Comparison of ENCODE assay signal across 20 cellular contexts in genomic region chr4:94504545-94504944, GRCh38. TPM values are rescaled to one million over a fixed set of nuclear protein-coding genes. Genes with fewer than 3 reads are reported as not detected.
DNase-seq lines count a peak whose midpoint lies in the region; ATAC-seq and TF ChIP-seq lines count a peak whose summit lies in the region.
"Had no signal": no experiment of that assay in that cellular context is flagged by ENCODE, and none has a peak within 500 bp of the region (broad histone marks: within the 10 kb centered on the region; RNA-seq: fewer than 3 reads in every experiment).

No MANE protein-coding gene starts in this region.

- no peaks in the 10 kb centered on the region for H3K9me3 ChIP-seq in skeletal muscle tissue (ENCODE audit: control insufficient read depth in 3 of 3, low read length in 3 of 3)
- no peaks in the 10 kb centered on the region for H3K9me3 ChIP-seq in BE2C
- H3K9me3 ChIP-seq: BLaER1 treated with 17β-estradiol and CSF1 and Interleukin-3, amounts not matched to agents 10 nM and 100 nM; gastroesophageal sphincter had no signal

- no peak for TF ChIP-seq CTCF in BE2C (IDR thresholded peaks at IDR 0.05; ENCODE audit: low read depth, low read length)

- DNase-seq in GM04504 (ENCODE audit: low read depth) (peak; percentile 68), fibroblast of gingiva (ENCODE audit: low read depth) (peak; percentile 94), NCI-H526 (lab: John Stamatoyannopoulos, UW) (no peak), BE2C (no peak)
- DNase-seq: activated CD4-positive, alpha-beta T cell treated with anti-CD3 and anti-CD28 coated beads, Interleukin-2, amount 50 U/mL, for 4 hours; activated naive CD4-positive, alpha-beta T cell treated with anti-CD3 and anti-CD28 coated beads, Interleukin-2, amount 50 U/mL, for 16 hours; DMS 273 treated with DMSO at 0.1 percent for 48 hours; endodermal cell; NCI-H2029; NCI-H526 treated with DMSO at 0.1 percent for 48 hours; occipital lobe; SHP77 treated with DMSO at 0.1 percent for 48 hours; stimulated activated CD4-positive, alpha-beta T cell treated with anti-CD3 and anti-CD28 coated beads, Interleukin-4, amount 100 ng/mL, for 4 hours; stimulated activated CD8-positive, alpha-beta memory T cell treated with anti-CD3 and anti-CD28 coated beads, Interleukin-4, amount 100 ng/mL, for 48 hours; T-helper 1 cell had no signal

- H3K27me3 ChIP-seq in skeletal muscle tissue (ENCODE audit: control insufficient read depth in 3 of 3, insufficient read depth in 3 of 3, low read length in 3 of 3) (no peaks in the 10 kb centered on the region), BE2C (no peaks in the 10 kb centered on the region)
- H3K27me3 ChIP-seq: BLaER1 treated with 17β-estradiol and CSF1 and Interleukin-3, amounts not matched to agents 10 nM and 100 nM; gastroesophageal sphincter had no signal

- peak overlapping the region; percentile 27 for H3K27ac ChIP-seq in skeletal muscle tissue (ENCODE audit: low read depth, low read length)
- H3K27ac ChIP-seq: BLaER1 treated with 17β-estradiol and CSF1 and Interleukin-3, amounts not matched to agents 10 nM and 100 nM had no signal

- peak; percentile 48 for ATAC-seq in HG03066 (IDR thresholded peaks at IDR 0.05; ENCODE audit: low read depth, unreplicated experiment)
- no peak for ATAC-seq in HG03432 (IDR thresholded peaks at IDR 0.05; ENCODE audit: unreplicated experiment)
- ATAC-seq: gastroesophageal sphincter had no signal

- H3K9ac ChIP-seq in skeletal muscle tissue (ENCODE audit: low read depth in 1 of 3, low read length in 3 of 3) = no peak overlapping the region
- H3K9ac ChIP-seq: BLaER1 treated with 17β-estradiol and CSF1 and Interleukin-3, amounts not matched to agents 10 nM and 100 nM had no signal

- H3K36me3 ChIP-seq in skeletal muscle tissue (ENCODE audit: control insufficient read depth in 3 of 3, insufficient read depth in 3 of 3, low read length in 3 of 3) (no peaks in the 10 kb centered on the region), BE2C (no peaks in the 10 kb centered on the region; the same call in 1 of the 2 replicates)
- H3K36me3 ChIP-seq: gastroesophageal sphincter had no signal

- no peak overlapping the region for H3K4me3 ChIP-seq in skeletal muscle tissue (ENCODE audit: low read length in 3 of 3)
- H3K4me3 ChIP-seq in BE2C (ENCODE audit: low read depth, low read length) = no peak overlapping the region
- H3K4me3 ChIP-seq: BLaER1 treated with 17β-estradiol and CSF1 and Interleukin-3, amounts not matched to agents 10 nM and 100 nM; gastroesophageal sphincter had no signal

- peaks cover 52 to 63% (median 62%) of the 10 kb centered on the region in 3 donors for H3K4me1 ChIP-seq in skeletal muscle tissue (ENCODE audit: control insufficient read depth in 3 of 3, insufficient read depth in 3 of 3, low read length in 3 of 3)
- peaks cover 3% of the 10 kb centered on the region for H3K4me1 ChIP-seq in BE2C

RNA-seq across cellular contexts. Expression of gene PDLIM5, which starts 52.8 kb away (rescaled TPM):
- total RNA-seq in skeletal muscle tissue = 311 TPM
- polyA plus RNA-seq in BE2C (2012; ENCODE audit: insufficient read depth, insufficient read length, low read depth) = 29.0 TPM

Comparison
In these comparisons a context has a peak if more than half of its experiments do, and no peak if none do; other contexts are left out.
1. DNase-seq: peak in GM04504 (single experiment) and fibroblast of gingiva (single experiment); none in NCI-H526 (0 of 2) and BE2C (single experiment).